In the genomic region with DNA sequence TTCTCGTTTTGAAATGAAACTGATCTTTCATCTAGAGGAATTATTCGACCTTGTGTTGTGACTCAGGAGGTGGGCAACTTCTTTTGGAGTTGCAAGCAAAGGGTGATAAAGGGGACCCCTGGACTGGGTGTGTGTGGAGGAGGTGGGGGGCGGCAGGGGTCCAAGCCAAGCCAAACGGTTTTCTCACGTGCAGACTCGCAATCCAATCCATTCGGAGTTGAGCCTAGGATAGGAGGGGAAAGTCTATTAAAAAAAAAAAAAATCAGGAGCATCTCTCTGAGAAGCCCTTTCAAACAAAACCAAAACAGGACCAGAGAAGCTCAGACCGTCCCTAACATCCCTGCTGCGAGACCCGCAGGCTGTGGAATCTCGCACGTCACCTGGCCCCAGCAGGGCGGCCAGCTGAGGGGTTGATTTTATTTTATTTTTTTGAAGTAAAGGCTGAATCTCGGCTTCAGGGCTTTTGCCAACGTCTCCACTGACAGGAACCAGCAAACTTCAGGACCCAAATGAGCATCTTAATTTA, we compare ENCODE assay signal across 8 cellular contexts. TPM values are rescaled to one million over a fixed set of nuclear protein-coding genes. Genes with fewer than 3 reads are reported as not detected.
DNase-seq lines count a peak whose midpoint lies in the region; ATAC-seq, FAIRE-seq and TF ChIP-seq lines count a peak whose summit lies in the region.

No MANE protein-coding gene starts in this region.

- FAIRE-seq in endothelial cell of umbilical vein (lab: Jason Lieb, UNC): no peak

- BruUV-seq in PC-3 (replicated peaks; lab: Mats Ljungman, UMichigan) (no TSS peak), endothelial cell of umbilical vein (replicated peaks; lab: Mats Ljungman, UMichigan) (no TSS peak)

- TF ChIP-seq CTCF in PC-3 (conservative IDR thresholded peaks at IDR 0.05; ENCODE audit: low read depth, low read length) (no peak), endothelial cell of umbilical vein (IDR thresholded peaks at IDR 0.05; ENCODE audit: extremely low read depth in 1 of 2, insufficient read depth in 1 of 2, low read depth in 1 of 2, low read length in 2 of 2) (no peak), neural progenitor cell (IDR thresholded peaks at IDR 0.05) (no peak)

- H3K4me3 Mint-ChIP-seq in neural progenitor cell: peak overlapping the region; percentile 86

- TF ChIP-seq POLR2A in endothelial cell of umbilical vein (IDR thresholded peaks at IDR 0.05; ENCODE audit: low read depth, low read length): no peak

- H3K27ac ChIP-seq in PC-3 (ENCODE audit: low read length): no peak overlapping the region
- H3K27ac ChIP-seq in endothelial cell of umbilical vein (ENCODE audit: insufficient read depth, low read depth, low read length): peak overlapping the region; percentile 53
- peak overlapping the region; percentile 53 for H3K27ac ChIP-seq in neural progenitor cell

- H3K4me2 ChIP-seq in PC-3 (ENCODE audit: low read length): peak overlapping the region; percentile 84
- peak overlapping the region; percentile 99 for H3K4me2 ChIP-seq in endothelial cell of umbilical vein (ENCODE audit: insufficient read depth, low read length)
- H3K4me2 ChIP-seq in neural progenitor cell: peak overlapping the region; percentile 92

- H3K4me1 Mint-ChIP-seq in neural progenitor cell: peaks cover 55% of the 10 kb centered on the region

- no peaks in the 10 kb centered on the region for H3K9me1 ChIP-seq in endothelial cell of umbilical vein (replicated peaks; ENCODE audit: control insufficient read depth, extremely low read depth, insufficient read depth, low read length)

- DNase-seq in ELR (ENCODE audit: low read depth) (peak; percentile 38), PC-3 (no peak), endothelial cell of umbilical vein (ENCODE audit: low read depth, low spot score) (peak; percentile 36), neural progenitor cell (ENCODE audit: low spot score) (peak; percentile 51), RPMI8226 (no peak)

- H3K9me3 ChIP-seq in PC-3 (ENCODE audit: low read length) (no peaks in the 10 kb centered on the region), endothelial cell of umbilical vein (replicated peaks; ENCODE audit: control insufficient read depth, insufficient read depth, low read length) (no peaks in the 10 kb centered on the region), neural progenitor cell (ENCODE audit: low read depth) (no peaks in the 10 kb centered on the region)

- dilution Hi-C loops in endothelial cell of umbilical vein (cut with MboI; ENCODE audit: extremely low pct_ligation_motif_present, low sequenced_read_pairs): loop anchor here (25.0 kb wide), 1 partner anchor 161 kb away; no protein-coding TSS in a partner anchor

- no peaks in the 10 kb centered on the region for H3K27me3 Mint-ChIP-seq in neural progenitor cell (ENCODE audit: insufficient read depth, low read depth)

- intact Hi-C loops in PC-3 (cut with micrococcal nuclease): no loop called here
- intact Hi-C loops in endothelial cell of umbilical vein (cut with micrococcal nuclease): loop anchor here (1.0 to 10.0 kb wide), 6 partner anchors 59 to 681 kb away; no protein-coding TSS in a partner anchor

- H3K4me3 ChIP-seq in PC-3 (ENCODE audit: low read length): peak overlapping the region; percentile 67
- H3K4me3 ChIP-seq in endothelial cell of umbilical vein (replicated peaks in 1 of 3; ENCODE audit: insufficient read depth in 1 of 3, low read depth in 1 of 3, low read length in 3 of 3): peak overlapping the region; percentile 45 to 91 (median 89)
- H3K4me3 ChIP-seq in neural progenitor cell: peak overlapping the region; percentile 64

- CTCF ChIA-PET in PC-3 (lab: Charles Lee) (interaction anchor here (0.5 kb wide), 1 partner anchor 1051 kb away, joined by 3 read pairs; no protein-coding TSS in a partner anchor), endothelial cell of umbilical vein (lab: Charles Lee) (interaction anchor here (0.7 to 1.6 kb wide), 3 partner anchors 96 to 1229 kb away, joined by 3 to 5 read pairs (median 4); no protein-coding TSS in a partner anchor)

- no peaks in the 10 kb centered on the region for H3K36me3 Mint-ChIP-seq in neural progenitor cell

- H3K27ac Mint-ChIP-seq in neural progenitor cell: peak overlapping the region; percentile 95

- H3K36me3 ChIP-seq in PC-3 (ENCODE audit: low read depth, low read length): no peaks in the 10 kb centered on the region
- H3K36me3 ChIP-seq in endothelial cell of umbilical vein (ENCODE audit: control insufficient read depth in 2 of 2, extremely low read depth in 1 of 2, insufficient read depth in 2 of 2, low read length in 2 of 2): no peaks in the 10 kb centered on the region
- H3K36me3 ChIP-seq in neural progenitor cell: no peaks in the 10 kb centered on the region

- H3K9me2 ChIP-seq in PC-3 (replicated peaks; ENCODE audit: low read length): no peaks in the 10 kb centered on the region

- peak overlapping the region; percentile 69 for H2AFZ ChIP-seq in PC-3 (ENCODE audit: low read length)
- peak overlapping the region; percentile 99 for H2AFZ ChIP-seq in endothelial cell of umbilical vein (ENCODE audit: low read depth, low read length)
- peak overlapping the region; percentile 34 for H2AFZ ChIP-seq in neural progenitor cell (replicated peaks)

- H3K4me1 ChIP-seq in PC-3 (ENCODE audit: insufficient read depth, low read length) (peaks cover 3% of the 10 kb centered on the region; the same call in 1 of the 2 replicates), endothelial cell of umbilical vein (ENCODE audit: control insufficient read depth, extremely low read depth, insufficient read depth, low read length) (peaks cover 36% of the 10 kb centered on the region), neural progenitor cell (peaks cover 33% of the 10 kb centered on the region)

- H3K27me3 ChIP-seq in PC-3 (ENCODE audit: low read length): peaks cover 33% of the 10 kb centered on the region
- no peaks in the 10 kb centered on the region for H3K27me3 ChIP-seq in endothelial cell of umbilical vein (ENCODE audit: control insufficient read depth in 2 of 2, insufficient read depth in 2 of 2, low read length in 2 of 2)
- no peaks in the 10 kb centered on the region for H3K27me3 ChIP-seq in neural progenitor cell

- H3K9me3 Mint-ChIP-seq in neural progenitor cell: no peaks in the 10 kb centered on the region

- H3K9ac ChIP-seq in PC-3 (ENCODE audit: low read length): no peak overlapping the region
- peak overlapping the region; percentile 79 for H3K9ac ChIP-seq in endothelial cell of umbilical vein (replicated peaks; ENCODE audit: extremely low read depth, insufficient read depth, low read length)
- H3K9ac ChIP-seq in neural progenitor cell: no peak overlapping the region

- POLR2A ChIA-PET in PC-3 (lab: Charles Lee; ENCODE audit: unreplicated experiment): no interaction called here
- POLR2A ChIA-PET in endothelial cell of umbilical vein (lab: Charles Lee): interaction anchor here (0.7 kb wide), 1 partner anchor 9 kb away, joined by 3 read pairs; no protein-coding TSS in a partner anchor

- H3K79me2 ChIP-seq in PC-3 (ENCODE audit: low read length) (no peaks in the 10 kb centered on the region), endothelial cell of umbilical vein (ENCODE audit: control insufficient read depth, insufficient read depth, low read length) (peaks cover 11% of the 10 kb centered on the region), neural progenitor cell (ENCODE audit: low read depth) (peaks cover 14% of the 10 kb centered on the region)

- ATAC-seq in PC-3: no peak
- ATAC-seq in HG03045 (IDR thresholded peaks at IDR 0.05; ENCODE audit: unreplicated experiment): no peak
- no peak for ATAC-seq in HG02970 (IDR thresholded peaks at IDR 0.05; ENCODE audit: low FRiP score, unreplicated experiment)
- no peak for ATAC-seq in HG03460 (IDR thresholded peaks at IDR 0.05; ENCODE audit: unreplicated experiment)

- H4K20me1 ChIP-seq in PC-3 (ENCODE audit: low read length): no peaks in the 10 kb centered on the region
- H4K20me1 ChIP-seq in endothelial cell of umbilical vein (replicated peaks; ENCODE audit: control insufficient read depth, extremely low read depth, insufficient read depth, low read length): no peaks in the 10 kb centered on the region
- H4K20me1 ChIP-seq in neural progenitor cell (ENCODE audit: low read depth): no peaks in the 10 kb centered on the region

- H3F3A ChIP-seq in PC-3 (ENCODE audit: low read length, unreplicated experiment) (no peaks in the 10 kb centered on the region), neural progenitor cell (ENCODE audit: low read depth) (peaks cover 60% of the 10 kb centered on the region)

TF ChIP-seq in endothelial cell of umbilical vein, 7 proteins besides CTCF, POLR2A, EP300 and RAD21:
- TF ChIP-seq, protein P1, sequence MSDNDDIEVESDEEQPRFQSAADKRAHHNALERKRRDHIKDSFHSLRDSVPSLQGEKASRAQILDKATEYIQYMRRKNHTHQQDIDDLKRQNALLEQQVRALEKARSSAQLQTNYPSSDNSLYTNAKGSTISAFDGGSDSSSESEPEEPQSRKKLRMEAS (IDR thresholded peaks at IDR 0.05; ENCODE audit: insufficient read depth, insufficient read length): no peak
- TF ChIP-seq GATA2 (IDR thresholded peaks at IDR 0.05; ENCODE audit: insufficient read depth, insufficient read length, low read depth, low read length) (no peak), JUN (IDR thresholded peaks at IDR 0.05; ENCODE audit: borderline replicate concordance, insufficient read depth, insufficient read length, low read depth) (no peak), FOS (IDR thresholded peaks at IDR 0.05; ENCODE audit: borderline replicate concordance, insufficient read depth, low read length) (no peak), EZH2 (IDR thresholded peaks at IDR 0.05; ENCODE audit: borderline replicate concordance, low read depth, low read length, severe bottlenecking) (no peak), MYC (IDR thresholded peaks at IDR 0.05; ENCODE audit: low read depth, low read length) (no peak), POLR2AphosphoS5 (IDR thresholded peaks at IDR 0.05; ENCODE audit: insufficient read depth, low read depth, low read length) (no peak)
TF ChIP-seq in endothelial cell of umbilical vein: peak in this region for 0.

RNA-seq across cellular contexts. Expression of a gene that starts 3.8 kb away (rescaled TPM):
- total RNA-seq in PC-3 (2014; rRNA removed) (0.69 and 1.1 TPM in 2 replicates), endothelial cell of umbilical vein (44.5 and 49.6 TPM in 2 replicates), neural progenitor cell (ENCODE audit: low replicate concordance) (72.9 and 106 TPM in 2 replicates)
- polyA plus RNA-seq in endothelial cell of umbilical vein: 14.3 and 17.9 TPM in 2 replicates
- 18.9 and 19.3 TPM in 2 replicates for polyA plus RNA-seq in endothelial cell of umbilical vein (2011; cell fraction: cytosol; rRNA removed)
- 55.3 and 66.1 TPM in 2 replicates for polyA plus RNA-seq in endothelial cell of umbilical vein (2011; cell fraction: nucleus; rRNA removed)
- 23.0 and 23.7 TPM in 2 replicates for polyA plus RNA-seq in endothelial cell of umbilical vein (2012)
- polyA minus RNA-seq in endothelial cell of umbilical vein: 88.6 and 114 TPM in 2 replicates
- 3.0 TPM for polyA minus RNA-seq in endothelial cell of umbilical vein (2011; cell fraction: cytosol; rRNA and poly(A)+ RNA removed)
- polyA minus RNA-seq in endothelial cell of umbilical vein (2011; cell fraction: nucleus; rRNA and poly(A)+ RNA removed): 218 and 259 TPM in 2 replicates

Comparison
In these comparisons a context has a peak if more than half of its experiments do, and no peak if none do; other contexts are left out.
1. DNase-seq: peak in ELR (single experiment), endothelial cell of umbilical vein (single experiment) and neural progenitor cell (single experiment); none in PC-3 (single experiment) and RPMI8226 (single experiment).
2. H2AFZ ChIP-seq: peak in every context shown above with its lines; median percentile 99 in endothelial cell of umbilical vein; 69 in PC-3; 34 in neural progenitor cell.
3. RNA of a gene that starts 3.8 kb away (total RNA-seq): 72.9 to 106 TPM in neural progenitor cell and 44.5 to 49.6 TPM in endothelial cell of umbilical vein; 0.69 to 1.1 TPM in PC-3; every median in the first group is over 10 times any median in the second.
4. Peak in every context shown above with its lines, with median percentiles within 50 percentile points of each other: H3K4me2 ChIP-seq and H3K4me3 ChIP-seq.